In the genomic region with DNA sequence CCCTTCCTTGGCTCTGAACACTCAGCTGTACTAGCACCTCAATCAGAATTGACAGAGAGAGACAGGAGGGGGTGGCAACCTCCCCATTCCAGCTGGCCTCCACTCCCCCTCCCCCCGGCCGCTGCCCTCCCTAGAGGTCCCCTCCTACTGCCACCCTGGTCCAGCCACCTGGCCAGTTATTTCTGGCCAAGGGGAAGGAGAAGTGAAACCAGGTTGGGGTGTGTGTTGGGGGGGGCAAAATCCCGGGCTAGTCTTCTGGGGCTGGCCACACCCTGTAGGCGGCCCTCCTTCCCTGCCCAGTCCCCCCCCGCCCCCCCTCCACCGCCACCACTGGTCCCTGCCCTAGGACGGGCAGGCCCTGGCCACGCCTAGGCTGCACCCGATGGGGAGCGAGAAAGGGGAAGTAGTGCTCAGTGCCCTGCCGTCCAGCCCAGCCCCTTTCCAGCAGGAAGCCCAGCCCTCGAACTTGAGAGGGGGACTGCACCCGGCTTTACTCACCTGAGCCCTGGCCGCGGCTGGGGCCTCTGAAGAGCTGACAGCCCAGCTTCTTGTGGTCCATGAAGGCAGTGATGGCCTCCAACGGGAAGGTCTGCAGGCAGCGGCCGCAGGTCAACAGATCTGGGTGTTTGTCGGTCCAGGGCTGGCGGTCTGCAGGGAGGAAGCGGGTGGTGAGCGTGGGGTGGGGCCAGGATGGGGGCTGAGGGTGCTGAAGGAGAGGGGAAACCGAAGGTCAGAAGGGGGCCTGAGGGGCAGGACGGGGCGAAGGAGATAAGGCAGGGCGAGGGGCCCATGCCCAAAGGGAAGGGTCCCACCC, we compare ENCODE assay signal across 8 cellular contexts. TPM values are rescaled to one million over a fixed set of nuclear protein-coding genes. Genes with fewer than 3 reads are reported as not detected.
DNase-seq lines count a peak whose midpoint lies in the region; ATAC-seq, FAIRE-seq and TF ChIP-seq lines count a peak whose summit lies in the region.

No MANE protein-coding gene starts in this region.

- H3K4me3 ChIP-seq in GM08714 (ENCODE audit: low read length) (peak overlapping the region; percentile 79), HL-60 (replicated peaks; ENCODE audit: insufficient read depth, low read length) (peak overlapping the region; percentile 76), bronchial epithelial cell (ENCODE audit: low read depth, low read length) (peak overlapping the region; percentile 84)

- ATAC-seq in GM21423 (IDR thresholded peaks at IDR 0.05; ENCODE audit: unreplicated experiment): peak; percentile 60

- TF ChIP-seq CTCF in HL-60 (IDR thresholded peaks at IDR 0.05; ENCODE audit: insufficient read depth, low read length) (no peak), bronchial epithelial cell (IDR thresholded peaks at IDR 0.05; ENCODE audit: insufficient read depth, low read length, severe bottlenecking) (no peak)

- peak; percentile 92 to 95 for DNase-seq in HL-60 (ENCODE audit: low read depth in 1 of 2, low spot score in 1 of 2)
- DNase-seq in SIG-M5 (lab: John Stamatoyannopoulos, UW): peak; percentile 50
- DNase-seq in bronchial epithelial cell (ENCODE audit: low read depth): peak; percentile 74
- peak; percentile 82 for DNase-seq in islet precursor cell
- DNase-seq in stimulated activated CD4-positive, alpha-beta T cell treated with anti-CD3 and anti-CD28 coated beads, Interleukin-12 subunit alpha, Interleukin-12 subunit beta, amount 100 ng/mL, for 4 hours: peak; percentile 18
- DNase-seq in NCI-H1092 (lab: John Stamatoyannopoulos, UW): no peak

- peaks cover 12% of the 10 kb centered on the region for H3K36me3 ChIP-seq in bronchial epithelial cell (ENCODE audit: control insufficient read depth, insufficient read depth, low read length)

- peak overlapping the region; percentile 88 for H3K27ac ChIP-seq in HL-60 (replicated peaks)

- no peak for FAIRE-seq in bronchial epithelial cell (lab: Jason Lieb, UNC)

- H3K27me3 ChIP-seq in HL-60 (ENCODE audit: insufficient read depth, poor library complexity, severe bottlenecking) (no peaks in the 10 kb centered on the region), bronchial epithelial cell (ENCODE audit: control insufficient read depth, insufficient read depth, low read length) (no peaks in the 10 kb centered on the region)

RNA-seq across cellular contexts. Expression of a gene that starts 0.9 kb away (rescaled TPM):
- under 0.01 and 0.51 TPM in 2 replicates for total RNA-seq in bronchial epithelial cell

RNA-seq across cellular contexts. Expression of a gene that starts 3.6 kb away (rescaled TPM):
- total RNA-seq in bronchial epithelial cell: 21.3 and 23.2 TPM in 2 replicates

RNA-seq across cellular contexts. Expression of a gene that starts 17.6 kb away (rescaled TPM):
- total RNA-seq in bronchial epithelial cell: 19.2 and 19.5 TPM in 2 replicates

RNA-seq across cellular contexts. Expression of a gene that starts 36.6 kb away (rescaled TPM):
- 12.5 and 19.2 TPM in 2 replicates for total RNA-seq in bronchial epithelial cell
